Comparison of ENCODE assay signal across 12 cellular contexts in genomic region chr2:239150125-239151011, GRCh38.
DNase-seq lines count a peak whose midpoint lies in the region; ATAC-seq and TF ChIP-seq lines count a peak whose summit lies in the region.
"Had no signal": no experiment of that assay in that cellular context is flagged by ENCODE, and none has a peak within 500 bp of the region (broad histone marks: within the 10 kb centered on the region; RNA-seq: fewer than 3 reads in every experiment).

No MANE protein-coding gene starts in this region.

- peaks cover 61% of the 10 kb centered on the region for H3K36me3 Mint-ChIP-seq in activated T-helper 1 cell treated with anti-CD3 and anti-CD28 coated beads, Interleukin-12 subunit alpha, Interleukin-12 subunit beta, Interleukin-2, Interleukin-4 antibody, amounts not matched to agents 30 ng/mL and 10 ng/mL and 1 ng/mL, durations not matched to agents 14 hours and 24 hours and 36 hours (ENCODE audit: low read depth)
- peaks cover 13% of the 10 kb centered on the region for H3K36me3 Mint-ChIP-seq in chondrocyte (ENCODE audit: low read depth)

- ATAC-seq in Right ventricle myocardium inferior, result no peak

- TF ChIP-seq POLR2A in uterus (IDR thresholded peaks at IDR 0.05), result no peak

- no peak for TF ChIP-seq CTCF in left ventricle myocardium inferior (IDR thresholded peaks at IDR 0.05; ENCODE audit: borderline replicate concordance)
- no peak for TF ChIP-seq CTCF in uterus (IDR thresholded peaks at IDR 0.05)
- no peak for TF ChIP-seq CTCF in chondrocyte (IDR thresholded peaks at IDR 0.05)

- peaks cover 23% of the 10 kb centered on the region for H3K4me1 ChIP-seq in left ventricle myocardium inferior
- no peaks in the 10 kb centered on the region for H3K4me1 ChIP-seq in mucosa of rectum (ENCODE audit: control insufficient read depth in 2 of 2, insufficient read depth in 2 of 2, low read length in 2 of 2)
- H3K4me1 ChIP-seq in uterus, result peaks cover 5 to 6% of the 10 kb centered on the region in 2 donors
- H3K4me1 ChIP-seq: pancreas had no signal

- H3K4me3 Mint-ChIP-seq in activated T-helper 1 cell treated with anti-CD3 and anti-CD28 coated beads, Interleukin-12 subunit alpha, Interleukin-12 subunit beta, Interleukin-2, Interleukin-4 antibody, amounts not matched to agents 30 ng/mL and 10 ng/mL and 1 ng/mL, durations not matched to agents 14 hours and 24 hours and 36 hours, result no peak overlapping the region
- H3K4me3 Mint-ChIP-seq in chondrocyte (ENCODE audit: unreplicated experiment), result no peak overlapping the region

- H3K27ac Mint-ChIP-seq in activated T-helper 1 cell treated with anti-CD3 and anti-CD28 coated beads, Interleukin-12 subunit alpha, Interleukin-12 subunit beta, Interleukin-2, Interleukin-4 antibody, amounts not matched to agents 30 ng/mL and 10 ng/mL and 1 ng/mL, durations not matched to agents 14 hours and 24 hours and 36 hours, result peak overlapping the region; percentile 25
- no peak overlapping the region for H3K27ac Mint-ChIP-seq in chondrocyte (ENCODE audit: unreplicated experiment)

- H3K9ac ChIP-seq in mucosa of rectum (ENCODE audit: low read depth in 1 of 2, low read length in 2 of 2), result no peak overlapping the region

- H3K27me3 ChIP-seq in left ventricle myocardium inferior (ENCODE audit: low read depth) (no peaks in the 10 kb centered on the region), mucosa of rectum (ENCODE audit: control insufficient read depth in 2 of 2, insufficient read depth in 2 of 2, low read length in 2 of 2) (no peaks in the 10 kb centered on the region), uterus (no peaks in the 10 kb centered on the region)
- H3K27me3 ChIP-seq: pancreas had no signal

- H3K27me3 Mint-ChIP-seq in activated T-helper 1 cell treated with anti-CD3 and anti-CD28 coated beads, Interleukin-12 subunit alpha, Interleukin-12 subunit beta, Interleukin-2, Interleukin-4 antibody, amounts not matched to agents 30 ng/mL and 10 ng/mL and 1 ng/mL, durations not matched to agents 14 hours and 24 hours and 36 hours (ENCODE audit: insufficient read depth), result no peaks in the 10 kb centered on the region
- H3K27me3 Mint-ChIP-seq in chondrocyte (ENCODE audit: low read depth), result no peaks in the 10 kb centered on the region

- H3K36me3 ChIP-seq in left ventricle myocardium inferior (peaks cover 49% of the 10 kb centered on the region), mucosa of rectum (ENCODE audit: control insufficient read depth in 2 of 2, insufficient read depth in 2 of 2, low read length in 2 of 2) (peaks cover 22 to 39% of the 10 kb centered on the region in 2 donors), uterus (no peaks in the 10 kb centered on the region)

- intact Hi-C loops in left ventricle myocardium inferior (cut with micrococcal nuclease), result no loop called here
- intact Hi-C loops in Right ventricle myocardium inferior (cut with DNase I), result loop anchor here (5.0 kb wide), 1 partner anchor 247 kb away; no protein-coding TSS in a partner anchor
- intact Hi-C loops in activated T-helper 1 cell treated with anti-CD3 and anti-CD28 coated beads, Interleukin-12 subunit alpha, Interleukin-12 subunit beta, Interleukin-2, Interleukin-4 antibody, amounts not matched to agents 30 ng/mL and 10 ng/mL and 1 ng/mL, durations not matched to agents 14 hours and 24 hours and 36 hours (cut with micrococcal nuclease), result no loop called here
- intact Hi-C loops in uterus (cut with DNase I; ENCODE audit: low total_unique reads), result no loop called here

- no peak overlapping the region for H3K27ac ChIP-seq in left ventricle myocardium inferior (replicated peaks)
- peak overlapping the region; percentile 7 to 38 for H3K27ac ChIP-seq in mucosa of rectum (ENCODE audit: low read depth in 2 of 2, low read length in 2 of 2)
- peak overlapping the region; percentile 84 to 95 for H3K27ac ChIP-seq in uterus
- H3K27ac ChIP-seq: HL-60, pancreas, VCaP had no signal

- DNase-seq in left ventricle myocardium inferior (peak; percentile 3), Right ventricle myocardium inferior (ENCODE audit: missing footprints) (no peak), uterus (peak in 1 of 2 donors; percentile 8), NCI-H510A treated with DMSO at 0.1 percent for 48 hours (lab: John Stamatoyannopoulos, UW) (no peak), amniotic stem cell (lab: John Stamatoyannopoulos, UW) (no peak), chondrocyte (ENCODE audit: low spot score) (no peak)
- no peak for DNase-seq in activated T-helper 1 cell treated with anti-CD3 and anti-CD28 coated beads, Interleukin-12 subunit alpha, Interleukin-12 subunit beta, Interleukin-2, Interleukin-4 antibody, amounts not matched to agents 30 ng/mL and 10 ng/mL and 1 ng/mL, durations not matched to agents 14 hours and 24 hours and 36 hours (ENCODE audit: low spot score)
- DNase-seq: NCI-H1417 had no signal

- no peaks in the 10 kb centered on the region for H3K9me3 ChIP-seq in left ventricle myocardium inferior (replicated peaks)
- no peaks in the 10 kb centered on the region for H3K9me3 ChIP-seq in mucosa of rectum (ENCODE audit: control insufficient read depth in 2 of 2, low read length in 2 of 2)
- H3K9me3 ChIP-seq in uterus, result no peaks in the 10 kb centered on the region
- H3K9me3 ChIP-seq: pancreas had no signal

- peaks cover 19% of the 10 kb centered on the region for H3K4me1 Mint-ChIP-seq in activated T-helper 1 cell treated with anti-CD3 and anti-CD28 coated beads, Interleukin-12 subunit alpha, Interleukin-12 subunit beta, Interleukin-2, Interleukin-4 antibody, amounts not matched to agents 30 ng/mL and 10 ng/mL and 1 ng/mL, durations not matched to agents 14 hours and 24 hours and 36 hours (ENCODE audit: low read depth)
- H3K4me1 Mint-ChIP-seq in chondrocyte (ENCODE audit: low read depth), result no peaks in the 10 kb centered on the region

- H3K4me3 ChIP-seq in left ventricle myocardium inferior (no peak overlapping the region), mucosa of rectum (ENCODE audit: low read length in 2 of 2) (no peak overlapping the region), uterus (no peak overlapping the region)
- H3K4me3 ChIP-seq: pancreas had no signal

- peaks cover 4% of the 10 kb centered on the region for H3K9me3 Mint-ChIP-seq in activated T-helper 1 cell treated with anti-CD3 and anti-CD28 coated beads, Interleukin-12 subunit alpha, Interleukin-12 subunit beta, Interleukin-2, Interleukin-4 antibody, amounts not matched to agents 30 ng/mL and 10 ng/mL and 1 ng/mL, durations not matched to agents 14 hours and 24 hours and 36 hours
- no peaks in the 10 kb centered on the region for H3K9me3 Mint-ChIP-seq in chondrocyte (ENCODE audit: low read depth)
